In genomic region chr1:93716974-93717373, GRCh38 we compare ENCODE assay signal across 10 cellular contexts. TPM values are rescaled to one million over a fixed set of nuclear protein-coding genes. Genes with fewer than 3 reads are reported as not detected.
DNase-seq lines count a peak whose midpoint lies in the region; ATAC-seq and TF ChIP-seq lines count a peak whose summit lies in the region.
"Had no signal": no experiment of that assay in that cellular context is flagged by ENCODE, and none has a peak within 500 bp of the region (broad histone marks: within the 10 kb centered on the region; RNA-seq: fewer than 3 reads in every experiment).

No MANE protein-coding gene starts in this region.

- no peak for TF ChIP-seq CTCF in Peyer's patch (IDR thresholded peaks at IDR 0.05)

- TF ChIP-seq POLR2A in Peyer's patch (IDR thresholded peaks at IDR 0.05) = no peak

- no peaks in the 10 kb centered on the region for H3K4me1 ChIP-seq in Peyer's patch

- no peak overlapping the region for H3K27ac ChIP-seq in Peyer's patch

- H3K9me3 Mint-ChIP-seq in memory B cell = peaks cover 3% of the 10 kb centered on the region

- ATAC-seq in GM18498 (IDR thresholded peaks at IDR 0.05; ENCODE audit: unreplicated experiment) (peak; percentile 51), HG03342 (IDR thresholded peaks at IDR 0.05; ENCODE audit: unreplicated experiment) (peak; percentile 69), memory B cell (ENCODE audit: low read depth) (no peak), HG02970 (IDR thresholded peaks at IDR 0.05; ENCODE audit: low FRiP score, unreplicated experiment) (no peak)

- no peaks in the 10 kb centered on the region for H3K27me3 Mint-ChIP-seq in memory B cell
- H3K27me3 Mint-ChIP-seq: naive B cell had no signal

- no peaks in the 10 kb centered on the region for H3K36me3 Mint-ChIP-seq in memory B cell
- H3K36me3 Mint-ChIP-seq: naive B cell had no signal

- no peaks in the 10 kb centered on the region for H3K36me3 ChIP-seq in Peyer's patch

- no peaks in the 10 kb centered on the region for H3K9me3 ChIP-seq in Peyer's patch

- H3K4me3 Mint-ChIP-seq in memory B cell = no peak overlapping the region
- H3K4me3 Mint-ChIP-seq: naive B cell had no signal

- H3K27ac Mint-ChIP-seq in memory B cell = peak overlapping the region; percentile 30

- H3K4me1 Mint-ChIP-seq in memory B cell = peaks cover 22% of the 10 kb centered on the region

- H3K27me3 ChIP-seq in Peyer's patch = no peaks in the 10 kb centered on the region

- H3K4me3 ChIP-seq in Peyer's patch = no peak overlapping the region

- peak; percentile 36 to 50 for DNase-seq in activated CD4-positive, alpha-beta T cell treated with anti-CD3 and anti-CD28 coated beads, Interleukin-2, amount 50 U/mL, for 48 hours
- DNase-seq in memory B cell (ENCODE audit: low spot score in 2 of 2) (no peak), pons (ENCODE audit: low spot score) (no peak), Peyer's patch (no peak), NCI-H128 (lab: John Stamatoyannopoulos, UW; ENCODE audit: unreplicated experiment) (no peak)
- DNase-seq: KG1, naive B cell had no signal

RNA-seq across cellular contexts. Expression of gene BCAR3, which starts 35.3 kb away (rescaled TPM):
- 10 to 100 TPM; 17.3 to 72.7 (median 54.2) TPM for total RNA-seq in Peyer's patch

Comparison
In these comparisons a context has a peak if more than half of its experiments do, and no peak if none do; other contexts are left out.
1. ATAC-seq: peak in GM18498 (single experiment) and HG03342 (single experiment); none in memory B cell (single experiment) and HG02970 (single experiment).
2. DNase-seq: peak in activated CD4-positive, alpha-beta T cell treated with anti-CD3 and anti-CD28 coated beads, Interleukin-2, amount 50 U/mL, for 48 hours (2 of 2); none in memory B cell (0 of 2), pons (single experiment), Peyer's patch (0 of 3) and NCI-H128 (single experiment).